ENCODE assay signal across 8 cellular contexts in the genomic region with DNA sequence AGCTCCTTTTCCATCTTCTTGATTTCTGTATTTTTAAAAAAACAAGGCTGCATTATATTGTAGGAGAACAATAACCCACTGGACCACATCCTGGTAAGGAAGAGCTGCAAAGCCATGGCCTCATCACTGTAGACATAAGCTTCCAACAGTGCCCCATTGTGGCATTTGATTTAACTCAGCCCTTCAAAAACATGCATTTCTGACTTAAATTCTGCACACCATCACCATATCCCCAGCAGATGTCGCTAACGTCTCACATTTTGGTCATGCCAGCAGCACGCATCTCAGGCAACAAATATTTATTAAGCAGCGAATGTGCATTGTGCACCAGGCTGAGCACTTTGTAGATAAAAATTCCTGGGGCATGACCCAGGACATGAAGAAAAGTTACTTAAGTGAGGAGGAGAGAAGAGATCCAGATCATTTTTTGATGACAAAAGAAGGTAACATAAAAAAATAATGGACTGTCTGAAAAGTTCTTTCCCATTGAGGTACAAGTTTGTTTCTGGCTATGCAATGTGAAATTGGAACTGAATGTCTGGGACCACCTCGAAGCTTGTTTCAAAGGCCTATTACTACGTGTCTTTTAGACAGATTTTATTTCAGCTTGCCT.
DNase-seq lines count a peak whose midpoint lies in the region; ATAC-seq, FAIRE-seq and TF ChIP-seq lines count a peak whose summit lies in the region.

No MANE protein-coding gene starts in this region.

- no peak for TF ChIP-seq POLR2A in adrenal gland (IDR thresholded peaks at IDR 0.05)

- no peaks in the 10 kb centered on the region for H3K36me3 ChIP-seq in adrenal gland (replicated peaks in 1 of 2)

- intact Hi-C loops in adrenal gland (cut with DNase I): loop anchor here (2.0 to 5.0 kb wide), 2 partner anchors 377 to 378 kb away; no protein-coding TSS in a partner anchor
- intact Hi-C loops in left cardiac atrium (cut with DNase I): loop anchor here (2.0 to 10.0 kb wide), 3 partner anchors 184 to 378 kb away; no protein-coding TSS in a partner anchor

- H3K4me3 ChIP-seq in HFF-Myc (replicated peaks; ENCODE audit: low read depth, low read length) (no peak overlapping the region), adrenal gland (no peak overlapping the region)

- no peaks in the 10 kb centered on the region for H3K4me1 ChIP-seq in adrenal gland (replicated peaks in 1 of 2)

- no peaks in the 10 kb centered on the region for H3K9me3 ChIP-seq in adrenal gland (replicated peaks in 1 of 3)

- ATAC-seq in left cardiac atrium: peak; percentile 74 to 82
- ATAC-seq in GM19397 (IDR thresholded peaks at IDR 0.05; ENCODE audit: unreplicated experiment): no peak

- DNase-seq in HFF-Myc (ENCODE audit: extremely low read depth, low read depth): peak; percentile 78
- peak; percentile 53 for DNase-seq in NCI-H1436 (lab: John Stamatoyannopoulos, UW)
- peak; percentile 83 for DNase-seq in SW480 (ENCODE audit: low spot score)
- peak; percentile 65 to 91 (median 76) for DNase-seq in adrenal gland
- peak; percentile 45 for DNase-seq in left cardiac atrium
- peak; percentile 85 for DNase-seq in retina

- FAIRE-seq in G401.6 (lab: Jason Lieb, UNC): peak; percentile 94

- H3K27me3 ChIP-seq in adrenal gland: no peaks in the 10 kb centered on the region

- 7 to 10% (median 8%) methylated on average over 6 of the region's 6 CpGs for WGBS in adrenal gland, 4 donors

- no peak overlapping the region for H3K27ac ChIP-seq in adrenal gland

- TF ChIP-seq CTCF in HFF-Myc (IDR thresholded peaks at IDR 0.05; ENCODE audit: low read depth, low read length, missing control alignments) (peak; percentile 69), adrenal gland (IDR thresholded peaks at IDR 0.05) (peak; percentile 73 to 95 (median 90))
